In genomic region chr5:143390258-143390657, GRCh38 we compare ENCODE assay signal across 28 cellular contexts. TPM values are rescaled to one million over a fixed set of nuclear protein-coding genes. Genes with fewer than 3 reads are reported as not detected.
DNase-seq lines count a peak whose midpoint lies in the region; ATAC-seq, FAIRE-seq and TF ChIP-seq lines count a peak whose summit lies in the region.
"Had no signal": no experiment of that assay in that cellular context is flagged by ENCODE, and none has a peak within 500 bp of the region (broad histone marks: within the 10 kb centered on the region; RNA-seq: fewer than 3 reads in every experiment).

No MANE protein-coding gene starts in this region.

- H3K27ac ChIP-seq in right lobe of liver, result peak overlapping the region in 1 of 3 donors; percentile 9
- no peak overlapping the region for H3K27ac ChIP-seq in HepG2 (ENCODE audit: extremely low read length, insufficient read depth, low read length)
- H3K27ac ChIP-seq in SK-N-MC, result peak overlapping the region; percentile 39; the same call in 1 of the 2 replicates
- H3K27ac ChIP-seq in subcutaneous abdominal adipose tissue (ENCODE audit: low read depth, low read length), result peak overlapping the region; percentile 100
- H3K27ac ChIP-seq: 22Rv1, HL-60, SJSA1 had no signal

- TF ChIP-seq POLR2A in right lobe of liver (IDR thresholded peaks at IDR 0.05), result no peak
- no peak for TF ChIP-seq POLR2A in HepG2 (IDR thresholded peaks at IDR 0.05; ENCODE audit: insufficient read depth in 1 of 2, low read depth in 2 of 2, low read length in 2 of 2)

- POLR2A ChIA-PET in HepG2 (lab: Yijun Ruan, JAX), result no interaction called here

- peaks cover 0 to 53% (median 10%) of the 10 kb centered on the region in 4 donors for H3K4me1 ChIP-seq in right lobe of liver
- H3K4me1 ChIP-seq in HepG2 (ENCODE audit: insufficient read depth, low read length), result peaks cover 23% of the 10 kb centered on the region
- peaks cover 4 to 86% (median 62%) of the 10 kb centered on the region in 5 donors for H3K4me1 ChIP-seq in subcutaneous abdominal adipose tissue (ENCODE audit: control insufficient read depth in 5 of 5, insufficient read depth in 5 of 5, low read length in 5 of 5)
- peaks cover 11% of the 10 kb centered on the region for H3K4me1 ChIP-seq in mucosa of descending colon (ENCODE audit: low read depth)

- ATAC-seq in right lobe of liver (peak in 3 of 4 donors; percentile 11 to 60 (median 41)), HepG2 (no peak), HG03469 (IDR thresholded peaks at IDR 0.05; ENCODE audit: unreplicated experiment) (no peak), mucosa of descending colon (no peak)

- no peaks in the 10 kb centered on the region for H3K9me3 ChIP-seq in right lobe of liver
- peaks cover 12% of the 10 kb centered on the region for H3K9me3 ChIP-seq in HepG2 (ENCODE audit: low read length)
- no peaks in the 10 kb centered on the region for H3K9me3 ChIP-seq in SK-N-MC (ENCODE audit: low read depth, low read length)
- H3K9me3 ChIP-seq in subcutaneous abdominal adipose tissue (ENCODE audit: control insufficient read depth in 5 of 5, low read length in 5 of 5), result peaks cover 0 to 10% (median under 1%) of the 10 kb centered on the region in 5 donors
- peaks cover 7% of the 10 kb centered on the region for H3K9me3 ChIP-seq in mucosa of descending colon

- no peak for TF ChIP-seq RAD21 in HepG2 (CRISPR knock-in tag; IDR thresholded peaks at IDR 0.05)

- TF ChIP-seq EP300 in HepG2 (IDR thresholded peaks at IDR 0.05; ENCODE audit: low read depth in 2 of 2, low read length in 2 of 2), result no peak
- TF ChIP-seq EP300 in HepG2 (CRISPR knock-in tag; IDR thresholded peaks at IDR 0.05; ENCODE audit: borderline replicate concordance), result no peak

- H4K20me1 ChIP-seq in HepG2 (ENCODE audit: insufficient read depth, low read length), result no peaks in the 10 kb centered on the region

- H3K79me2 ChIP-seq in HepG2 (ENCODE audit: insufficient read depth, low read length), result peaks cover 66% of the 10 kb centered on the region

- CTCF ChIA-PET in HepG2 (lab: Yijun Ruan, JAX; ENCODE audit: low intra/inter-chr PET ratio, low total read pairs), result no interaction called here

- H3K4me3 ChIP-seq in right lobe of liver, result no peak overlapping the region
- H3K4me3 ChIP-seq in HepG2 (replicated peaks in 1 of 3; ENCODE audit: insufficient read depth in 1 of 3, low read depth in 2 of 3, low read length in 3 of 3), result no peak overlapping the region
- no peak overlapping the region for H3K4me3 ChIP-seq in SK-N-MC
- no peak overlapping the region for H3K4me3 ChIP-seq in fibroblast of the aortic adventitia (ENCODE audit: low read depth, low read length)
- H3K4me3 ChIP-seq in subcutaneous abdominal adipose tissue (ENCODE audit: low read depth in 1 of 5, low read length in 5 of 5), result no peak overlapping the region
- H3K4me3 ChIP-seq in mucosa of descending colon, result no peak overlapping the region
- H3K4me3 ChIP-seq: MG63, SJSA1 had no signal

- FAIRE-seq in HepG2 (lab: Jason Lieb, UNC), result no peak
- FAIRE-seq: GM12891, H54 had no signal

- TF ChIP-seq CTCF in right lobe of liver (IDR thresholded peaks at IDR 0.05), result no peak
- no peak for TF ChIP-seq CTCF in HepG2 (CRISPR knock-in tag; IDR thresholded peaks at IDR 0.05)
- no peak for TF ChIP-seq CTCF in fibroblast of the aortic adventitia (IDR thresholded peaks at IDR 0.05; ENCODE audit: insufficient read depth, low read length)
- no peak for TF ChIP-seq CTCF in mucosa of descending colon (IDR thresholded peaks at IDR 0.05)

- H3K9ac ChIP-seq in HepG2 (ENCODE audit: insufficient read depth, low read depth, low read length) (no peak overlapping the region), SK-N-MC (ENCODE audit: insufficient read length) (no peak overlapping the region), subcutaneous abdominal adipose tissue (ENCODE audit: low read length in 5 of 5) (peak overlapping the region in 3 of 5 donors; percentile 11 to 56 (median 30))

- in situ Hi-C loops in HepG2 (cut with HindIII; ENCODE audit: extremely low pct_ligation_motif_present, low pct_unique_long_range_greater_than_20kb), result no loop called here

- intact Hi-C loops in right lobe of liver (cut with DNase I), result no loop called here
- intact Hi-C loops in HepG2 (cut with micrococcal nuclease; ENCODE audit: unreplicated experiment), result no loop called here
- intact Hi-C loops in mucosa of descending colon (cut with DNase I, micrococcal nuclease), result no loop called here

- no peaks in the 10 kb centered on the region for H3K36me3 ChIP-seq in right lobe of liver
- H3K36me3 ChIP-seq in HepG2 (replicated peaks in 1 of 2; ENCODE audit: control insufficient read depth in 1 of 2, insufficient read depth in 2 of 2, low read length in 2 of 2), result no peaks in the 10 kb centered on the region
- H3K36me3 ChIP-seq in SK-N-MC (ENCODE audit: insufficient read depth, low read length), result no peaks in the 10 kb centered on the region
- H3K36me3 ChIP-seq in subcutaneous abdominal adipose tissue (ENCODE audit: control insufficient read depth in 5 of 5, insufficient read depth in 5 of 5, low read length in 5 of 5), result peaks cover 0 to 3% (median 0%) of the 10 kb centered on the region in 5 donors
- H3K36me3 ChIP-seq in mucosa of descending colon (ENCODE audit: low read depth), result no peaks in the 10 kb centered on the region

- no peak overlapping the region for H2AFZ ChIP-seq in HepG2 (ENCODE audit: low read length)

- DNase-seq in right lobe of liver, result no peak
- no peak for DNase-seq in HepG2 (ENCODE audit: low spot score)
- DNase-seq in SK-N-MC (ENCODE audit: low read depth, low spot score), result no peak
- peak; percentile 22 for DNase-seq in fibroblast of the aortic adventitia (ENCODE audit: low read depth)
- no peak for DNase-seq in OCI-M2 (lab: John Stamatoyannopoulos, UW; ENCODE audit: unreplicated experiment)
- DNase-seq in mucosa of descending colon, result no peak
- DNase-seq: ACHN; CD4-positive, alpha-beta T cell; COR-L47; EL; GDM1; MG63; NCI-H1105 treated with DMSO at 0.1 percent for 48 hours; NCI-H146; NCI-H1930; NCI-H2107; NCI-H446 treated with DMSO at 0.1 percent for 48 hours; NCI-H526; NCI-H82; Right ventricle myocardium superior; RPMI8226 had no signal

- no TSS peak for BruUV-seq in HepG2 (replicated peaks; lab: Mats Ljungman, UMichigan)

- H3K27me3 ChIP-seq in right lobe of liver (no peaks in the 10 kb centered on the region), HepG2 (ENCODE audit: control insufficient read depth in 1 of 2, insufficient read depth in 2 of 2, low read length in 2 of 2) (no peaks in the 10 kb centered on the region), subcutaneous abdominal adipose tissue (ENCODE audit: control insufficient read depth in 5 of 5, insufficient read depth in 4 of 5, low read length in 5 of 5) (no peaks in the 10 kb centered on the region)
- H3K27me3 ChIP-seq: MG63, SJSA1 had no signal

- H3K4me2 ChIP-seq in HepG2 (ENCODE audit: low read depth, low read length), result no peak overlapping the region

TF ChIP-seq in HepG2, 621 proteins besides CTCF, POLR2A, EP300 and RAD21:
- no peak for TF ChIP-seq KLF11 (CRISPR knock-in tag; IDR thresholded peaks at IDR 0.05)
- no peak for TF ChIP-seq ZMAT3 (CRISPR knock-in tag; conservative IDR thresholded peaks at IDR 0.05)
- TF ChIP-seq MYC (CRISPR knock-in tag; IDR thresholded peaks at IDR 0.05; ENCODE audit: borderline replicate concordance), result no peak
TF ChIP-seq in HepG2: peak in this region for 0.

RNA-seq across cellular contexts. Expression of gene NR3C1, which starts 13.2 kb away (rescaled TPM):
- total RNA-seq in right lobe of liver, result 10 to 100 TPM; 27.3 to 60.1 (median 47.2) TPM
- total RNA-seq in HepG2 (2016; rRNA removed; fragmentation: Illumina TruSeq; extraction: Trizol), result 24.3 and 30.0 TPM in 2 replicates
- total RNA-seq in HepG2 (2016; cell fraction: cytosol; rRNA removed; fragmentation: Illumina TruSeq; extraction: Trizol; ENCODE audit: low read depth), result 34.6 and 40.8 TPM in 2 replicates
- 27.6 and 29.7 TPM in 2 replicates for total RNA-seq in HepG2 (2016; cell fraction: insoluble cytoplasmic fraction; rRNA removed; fragmentation: Illumina TruSeq; extraction: Trizol)
- total RNA-seq in HepG2 (2016; cell fraction: membrane; rRNA removed; fragmentation: Illumina TruSeq; extraction: Trizol), result 42.6 and 43.8 TPM in 2 replicates
- total RNA-seq in HepG2 (2016; cell fraction: nucleus; rRNA removed; fragmentation: Illumina TruSeq; extraction: Trizol), result 41.0 and 41.5 TPM in 2 replicates
- polyA plus RNA-seq in HepG2 (2011; rRNA removed), result 8.9 and 10.0 TPM in 2 replicates
- polyA plus RNA-seq in HepG2 (2011; cell fraction: cytosol; rRNA removed), result 4.5 and 7.8 TPM in 2 replicates
- 4.7 and 5.3 TPM in 2 replicates for polyA plus RNA-seq in HepG2 (2011; cell fraction: nucleus; rRNA removed)
- polyA plus RNA-seq in HepG2 (2012), result 17.8 and 19.1 TPM in 2 replicates
- 0.48 and 0.52 TPM in 2 replicates for polyA plus RNA-seq in HepG2 (2016; cell fraction: cytosol; fragmentation: Illumina TruSeq; extraction: Trizol; ENCODE audit: low read depth)
- polyA plus RNA-seq in HepG2 (2016; cell fraction: insoluble cytoplasmic fraction; fragmentation: Illumina TruSeq; extraction: Trizol; ENCODE audit: low read depth), result 14.7 and 15.8 TPM in 2 replicates
- 3.1 and 3.3 TPM in 2 replicates for polyA plus RNA-seq in HepG2 (2016; cell fraction: membrane; fragmentation: Illumina TruSeq; extraction: Trizol; ENCODE audit: low read depth)
- 11.1 and 11.7 TPM in 2 replicates for polyA plus RNA-seq in HepG2 (2016; cell fraction: nucleus; fragmentation: Illumina TruSeq; extraction: Trizol; ENCODE audit: insufficient read depth, low read depth)
- 13.6 and 58.6 TPM in 2 replicates for polyA minus RNA-seq in HepG2 (2011; rRNA and poly(A)+ RNA removed; ENCODE audit: low replicate concordance)
- polyA minus RNA-seq in HepG2 (2011; cell fraction: cytosol; rRNA and poly(A)+ RNA removed), result 18.9 and 21.2 TPM in 2 replicates
- polyA minus RNA-seq in HepG2 (2011; cell fraction: nucleus; rRNA and poly(A)+ RNA removed), result 45.3 and 61.3 TPM in 2 replicates
- 132 and 147 TPM in 2 replicates for total RNA-seq in fibroblast of the aortic adventitia (ENCODE audit: low replicate concordance)
- 10 to 100 TPM; 25.6 to 59.0 (median 27.7) TPM for total RNA-seq in mucosa of descending colon

Comparison
In these comparisons a context has a peak if more than half of its experiments do, and no peak if none do; other contexts are left out.
1. ATAC-seq: peak in right lobe of liver (3 of 4); none in HepG2 (single experiment), HG03469 (single experiment) and mucosa of descending colon (single experiment).
2. H3K9ac ChIP-seq: peak in subcutaneous abdominal adipose tissue (3 of 5); none in HepG2 (single experiment) and SK-N-MC (single experiment).